12 cellular contexts compared by ENCODE assay signal in the genomic region with DNA sequence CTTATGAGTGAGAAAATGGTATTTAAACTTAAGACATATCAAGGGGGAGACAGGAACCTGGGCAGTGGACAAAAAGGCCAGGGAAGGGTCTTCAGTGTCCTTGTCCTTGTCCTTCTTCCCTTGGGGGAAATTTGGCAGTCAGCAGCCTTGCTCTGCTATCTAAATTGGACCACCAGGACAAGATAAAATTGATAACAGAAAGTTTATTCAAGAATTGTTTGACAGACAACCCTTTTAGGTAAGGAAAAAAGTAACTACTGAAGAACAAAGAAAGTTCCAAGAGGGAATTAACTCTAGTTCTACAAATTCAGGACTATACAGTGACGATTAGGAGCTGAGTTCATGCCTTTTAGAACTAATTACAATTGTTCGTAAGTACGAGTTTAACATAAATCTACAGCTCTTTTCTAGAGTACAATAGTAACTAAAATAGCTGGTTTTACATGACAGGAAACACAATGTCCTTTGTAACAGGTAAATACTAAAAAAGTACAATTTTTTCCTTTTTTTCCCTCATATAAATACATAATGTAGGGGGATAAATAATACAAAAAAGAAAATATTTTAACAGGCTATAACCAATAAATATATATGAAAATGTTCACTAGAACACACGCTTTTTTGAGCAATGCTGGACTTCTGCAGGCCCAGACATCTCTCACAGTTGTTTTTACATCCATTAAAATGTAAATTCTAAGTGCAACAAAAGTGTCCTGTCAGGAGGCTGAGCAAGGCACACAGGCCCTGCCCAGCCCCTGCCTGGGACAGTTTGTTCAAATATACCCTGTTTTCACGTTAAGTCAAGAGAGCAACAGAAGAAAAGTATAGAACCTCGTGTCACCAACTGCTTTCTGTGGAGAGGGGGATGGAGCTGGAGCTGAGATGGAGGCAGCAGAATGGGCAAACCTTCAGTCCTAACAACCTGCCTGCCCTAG. TPM values are rescaled to one million over a fixed set of nuclear protein-coding genes. Genes with fewer than 3 reads are reported as not detected.
DNase-seq lines count a peak whose midpoint lies in the region; ATAC-seq, FAIRE-seq and TF ChIP-seq lines count a peak whose summit lies in the region.
"Had no signal": no experiment of that assay in that cellular context is flagged by ENCODE, and none has a peak within 500 bp of the region (broad histone marks: within the 10 kb centered on the region; RNA-seq: fewer than 3 reads in every experiment).

No MANE protein-coding gene starts in this region.

- TSS peak; percentile 47 for BruUV-seq in OCI-LY7 (replicated peaks; lab: Mats Ljungman, UMichigan)

- no peak overlapping the region for H3K56ac ChIP-seq in H1 (replicated peaks; ENCODE audit: insufficient read length, low read depth, low read length)

- no peak for TF ChIP-seq POLR2A in H1 (IDR thresholded peaks at IDR 0.05; ENCODE audit: control extremely low read depth in 1 of 2, low read depth in 2 of 2, low read length in 2 of 2)

- no peak overlapping the region for H2BK12ac ChIP-seq in H1 (ENCODE audit: low read depth, low read length)

- H2BK15ac ChIP-seq in H1 (ENCODE audit: low read length) = no peak overlapping the region

- H3K4me1 ChIP-seq in CD4-positive, alpha-beta memory T cell (ENCODE audit: insufficient read depth, low read length) = peaks cover 30% of the 10 kb centered on the region
- H3K4me1 ChIP-seq in OCI-LY7 (ENCODE audit: insufficient read depth, low read length, poor library complexity, severe bottlenecking) (no peaks in the 10 kb centered on the region), H1 (replicated peaks in 1 of 4; ENCODE audit: control insufficient read depth in 3 of 4, insufficient read depth in 4 of 4, low read length in 3 of 4) (peaks cover 6 to 25% (median 8%) of the 10 kb centered on the region in 4 experiments)
- H3K4me1 ChIP-seq: pancreas had no signal

- H3K4me2 ChIP-seq in OCI-LY7 (ENCODE audit: low read length) = no peak overlapping the region
- H3K4me2 ChIP-seq in H1 (ENCODE audit: insufficient read depth in 1 of 2, low read depth in 2 of 2, low read length in 2 of 2) = peak overlapping the region in 1 of 2 experiments; percentile 10; a peak in 2 of 4 replicates

- no peak for FAIRE-seq in H1 (lab: Jason Lieb, UNC)
- FAIRE-seq: pancreas had no signal

- H3K36me3 ChIP-seq in CD4-positive, alpha-beta memory T cell (ENCODE audit: insufficient read depth, low read length) = no peaks in the 10 kb centered on the region
- H3K36me3 ChIP-seq in OCI-LY7 (ENCODE audit: insufficient read depth, low read length) (peaks cover 12% of the 10 kb centered on the region; the same call in 1 of the 2 replicates), H1 (ENCODE audit: control insufficient read depth in 2 of 4, insufficient read depth in 4 of 4, low read length in 3 of 4) (peaks cover 0 to 3% (median 0%) of the 10 kb centered on the region in 4 experiments; a peak in 1 of 8 replicates)
- H3K36me3 ChIP-seq: pancreas had no signal

- H3K79me2 ChIP-seq in OCI-LY7 (ENCODE audit: insufficient read depth, low read depth, low read length) = no peaks in the 10 kb centered on the region
- H3K79me2 ChIP-seq in H1 (ENCODE audit: control insufficient read depth in 1 of 2, insufficient read depth in 2 of 2, low read length in 2 of 2) = no peaks in the 10 kb centered on the region

- H2BK5ac ChIP-seq in H1 (ENCODE audit: low read depth, low read length) = no peak overlapping the region

- H3K23ac ChIP-seq in H1 (ENCODE audit: insufficient read length) = no peak overlapping the region

- no peak overlapping the region for H2BK20ac ChIP-seq in H1 (ENCODE audit: low read length)

- CTCF ChIA-PET in CD4-positive, alpha-beta memory T cell (lab: Charles Lee; ENCODE audit: partially characterized antibody) = interaction anchor here (0.5 to 1.5 kb wide), 5 partner anchors 8 to 932 kb away, joined by 3 to 6 read pairs (median 3); no protein-coding TSS in a partner anchor
- CTCF ChIA-PET in OCI-LY7 (lab: Charles Lee; ENCODE audit: unreplicated experiment) = interaction anchor here (0.6 kb wide), 1 partner anchor 28 kb away, joined by 6 read pairs; no protein-coding TSS in a partner anchor
- CTCF ChIA-PET in H1 (lab: Charles Lee; ENCODE audit: partially characterized antibody) = interaction anchor here (1.0 to 6.6 kb wide), 12 partner anchors 9 to 87 kb away, joined by 3 to 53 read pairs (median 8); partner anchors contain the start of genes HOXB1, HOXB3 and HOXB5

- no peak overlapping the region for H3K18ac ChIP-seq in H1 (ENCODE audit: extremely low read depth, low read length)

- H3K4me3 Mint-ChIP-seq in CD4-positive, alpha-beta memory T cell = peak overlapping the region in 7 of 8 donors; percentile 34 to 89 (median 65)
- H3K4me3 Mint-ChIP-seq in neural crest cell = peak overlapping the region; percentile 93

- H3K14ac ChIP-seq in H1 (ENCODE audit: insufficient read length) = no peak overlapping the region

- no peak overlapping the region for H3K4ac ChIP-seq in H1 (replicated peaks; ENCODE audit: insufficient read length, low read depth, low read length)

- peak overlapping the region; percentile 69 to 94 (median 87) for H3K27ac Mint-ChIP-seq in CD4-positive, alpha-beta memory T cell
- H3K27ac Mint-ChIP-seq in neural crest cell (ENCODE audit: unreplicated experiment) = peak overlapping the region; percentile 89

- WGBS in H1 (ENCODE audit: extremely low coverage in 1 of 2, insufficient coverage in 1 of 2, insufficient read length in 1 of 2, insufficient replicate concordance in 2 of 2, low coverage in 1 of 2, low lambda C conversion rate in 2 of 2, missing lambda C conversion rate in 1 of 2), 2 experiments = 6% methylated on average over 6 of the region's 6 CpGs; no CpG with 5 or more reads in 1 of the 2 experiments

- H3K27ac ChIP-seq in CD4-positive, alpha-beta memory T cell (ENCODE audit: low read depth, low read length) = peak overlapping the region; percentile 51
- H3K27ac ChIP-seq in OCI-LY7 (ENCODE audit: low read depth, low read length, poor library complexity, severe bottlenecking) = no peak overlapping the region
- H3K27ac ChIP-seq in H1 (ENCODE audit: low read depth, low read length) = no peak overlapping the region

- intact Hi-C loops in CD4-positive, alpha-beta memory T cell (cut with micrococcal nuclease) = no loop called here
- intact Hi-C loops in OCI-LY7 (cut with micrococcal nuclease; ENCODE audit: unreplicated experiment) = no loop called here

- H2BK120ac ChIP-seq in H1 (replicated peaks; ENCODE audit: low read depth, low read length) = no peak overlapping the region

- H4K8ac ChIP-seq in H1 (ENCODE audit: extremely low read depth, insufficient read depth, low read length) = no peak overlapping the region

- TF ChIP-seq RAD21 in H1 (IDR thresholded peaks at IDR 0.05 in 1 of 2, conservative IDR thresholded peaks at IDR 0.05 in 1 of 2; ENCODE audit: low read depth in 2 of 2, low read length in 2 of 2) = no peak

- H2AFZ ChIP-seq in OCI-LY7 (ENCODE audit: low read length) (no peak overlapping the region), H1 (ENCODE audit: low read length) (no peak overlapping the region)

- peaks cover 2 to 4% of the 10 kb centered on the region in 2 donors for H3K36me3 Mint-ChIP-seq in CD4-positive, alpha-beta memory T cell
- peaks cover 8% of the 10 kb centered on the region for H3K36me3 Mint-ChIP-seq in neural crest cell (ENCODE audit: low read depth)

- peaks cover 0 to 3% of the 10 kb centered on the region in 2 donors for H3K27me3 Mint-ChIP-seq in CD4-positive, alpha-beta memory T cell
- peaks cover 100% of the 10 kb centered on the region for H3K27me3 Mint-ChIP-seq in neural crest cell (ENCODE audit: low read depth)

- TF ChIP-seq CTCF in OCI-LY7 (conservative IDR thresholded peaks at IDR 0.05; ENCODE audit: low read length) (no peak), H1 (IDR thresholded peaks at IDR 0.05; ENCODE audit: control extremely low read depth in 1 of 3, insufficient read depth in 1 of 3, low read depth in 1 of 3, low read length in 3 of 3) (no peak), neural crest cell (conservative IDR thresholded peaks at IDR 0.05) (peak; percentile 22)

- H3K27me3 ChIP-seq in CD4-positive, alpha-beta memory T cell (ENCODE audit: insufficient read depth, low read length) = no peaks in the 10 kb centered on the region
- H3K27me3 ChIP-seq in H1 (replicated peaks in 1 of 4; ENCODE audit: control insufficient read depth in 3 of 4, extremely low read depth in 1 of 4, insufficient read depth in 3 of 4, low read length in 3 of 4) = peaks cover 93 to 100% (median 98%) of the 10 kb centered on the region in 4 experiments

- no peak overlapping the region for H4K5ac ChIP-seq in H1 (ENCODE audit: insufficient read length, low read depth, low read length)

- no peak for TF ChIP-seq EP300 in H1 (IDR thresholded peaks at IDR 0.05; ENCODE audit: borderline replicate concordance in 1 of 2, low read depth in 2 of 2, low read length in 2 of 2)

- H3K79me1 ChIP-seq in H1 (ENCODE audit: low read depth, low read length) = no peaks in the 10 kb centered on the region

- H3K4me1 Mint-ChIP-seq in CD4-positive, alpha-beta memory T cell = peaks cover 11 to 44% (median 29%) of the 10 kb centered on the region in 4 donors
- peaks cover 79% of the 10 kb centered on the region for H3K4me1 Mint-ChIP-seq in neural crest cell

- H3K9ac ChIP-seq in H1 (replicated peaks in 1 of 4; ENCODE audit: extremely low read depth in 1 of 4, low read depth in 3 of 4, low read length in 3 of 4) = no peak overlapping the region

- H3K9me3 Mint-ChIP-seq in CD4-positive, alpha-beta memory T cell = no peaks in the 10 kb centered on the region
- no peaks in the 10 kb centered on the region for H3K9me3 Mint-ChIP-seq in neural crest cell

- no peak for ATAC-seq in GM21528 (IDR thresholded peaks at IDR 0.05; ENCODE audit: low FRiP score, unreplicated experiment)
- ATAC-seq: pancreas had no signal

- H3K9me3 ChIP-seq in CD4-positive, alpha-beta memory T cell (ENCODE audit: control insufficient read depth in 1 of 2, low read length in 2 of 2) = no peaks in the 10 kb centered on the region
- H3K9me3 ChIP-seq in OCI-LY7 (ENCODE audit: low read length) (no peaks in the 10 kb centered on the region), H1 (ENCODE audit: insufficient read depth in 2 of 2, low read depth in 1 of 2, low read length in 1 of 2) (no peaks in the 10 kb centered on the region)
- H3K9me3 ChIP-seq: pancreas had no signal

- H4K91ac ChIP-seq in H1 (replicated peaks; ENCODE audit: insufficient read length, low read length) = no peak overlapping the region

- H4K20me1 ChIP-seq in OCI-LY7 (ENCODE audit: insufficient read depth, low read length) = no peaks in the 10 kb centered on the region
- H4K20me1 ChIP-seq in H1 (replicated peaks in 1 of 2; ENCODE audit: control insufficient read depth in 1 of 2, insufficient read depth in 2 of 2, low read length in 2 of 2) = peaks cover 20 to 21% of the 10 kb centered on the region in 2 experiments

- H2AK5ac ChIP-seq in H1 (ENCODE audit: low read depth, low read length) = no peak overlapping the region

- POLR2A ChIA-PET in CD4-positive, alpha-beta memory T cell (lab: Charles Lee; ENCODE audit: partially characterized antibody) = interaction anchor here (1.1 to 1.2 kb wide), 3 partner anchors 30 to 57 kb away, joined by 4 to 6 read pairs (median 5); no protein-coding TSS in a partner anchor
- POLR2A ChIA-PET in OCI-LY7 (lab: Charles Lee) (interaction anchor here (0.7 kb wide), 1 partner anchor 160 kb away, joined by 3 read pairs; no protein-coding TSS in a partner anchor), H1 (lab: Charles Lee; ENCODE audit: partially characterized antibody) (no interaction called here)

- no peaks in the 10 kb centered on the region for H3K9me2 ChIP-seq in OCI-LY7 (ENCODE audit: insufficient read depth, low read length)

- H3K4me3 ChIP-seq in CD4-positive, alpha-beta memory T cell (ENCODE audit: low read length in 2 of 2) = no peak overlapping the region
- H3K4me3 ChIP-seq in OCI-LY7 (ENCODE audit: low read depth, low read length, poor library complexity, severe bottlenecking) (no peak overlapping the region), H1 (ENCODE audit: extremely low read depth in 1 of 4, insufficient read depth in 2 of 4, low read depth in 3 of 4, low read length in 4 of 4) (no peak overlapping the region)

- no peak for DNase-seq in CD4-positive, alpha-beta memory T cell
- DNase-seq in OCI-LY7 (ENCODE audit: low spot score) (no peak), H1 (ENCODE audit: low read depth in 1 of 2, low spot score in 2 of 2) (no peak), neural crest cell (ENCODE audit: low read depth, low spot score) (no peak), NCI-H187 treated with DMSO at 0.1 percent for 48 hours (lab: John Stamatoyannopoulos, UW) (no peak), Ammon's horn (ENCODE audit: low spot score) (no peak), NCI-H1105 treated with DMSO at 0.1 percent for 48 hours (lab: John Stamatoyannopoulos, UW) (no peak)
- DNase-seq: hippocampal formation, NCI-H1436 treated with DMSO at 0.1 percent for 48 hours, pancreas had no signal

- H3K23me2 ChIP-seq in H1 (ENCODE audit: low read depth, low read length) = no peaks in the 10 kb centered on the region; the same call in 1 of the 2 replicates

RNA-seq across cellular contexts. Expression of gene HOXB2, which starts 4.0 kb away (rescaled TPM):
- total RNA-seq in CD4-positive, alpha-beta memory T cell = 10 to 100 TPM; 34.4 to 39.2 TPM
- polyA plus RNA-seq in CD4-positive, alpha-beta memory T cell = 10 to 100 TPM; 12.7 to 36.5 TPM
- not detected in 2 replicates for total RNA-seq in OCI-LY7 (2014; rRNA removed; shearing (Covaris generic))
- total RNA-seq in OCI-LY7 (2022) (not detected in 2 replicates), neural crest cell (60.0 and 60.9 TPM in 2 replicates)
- not detected in 2 replicates for total RNA-seq in H1 (2021; fragmentation: NEBNext Ultra II Directional; extraction: Animal tissue kit (Norgen Biotek cat#: 25700))
- not detected in 2 replicates for polyA plus RNA-seq in H1 (2011; rRNA removed)
- polyA plus RNA-seq in H1 (2011; cell fraction: cytosol; rRNA removed) = not detected
- polyA plus RNA-seq in H1 (2011; cell fraction: nucleus; rRNA removed) = not detected
- polyA plus RNA-seq in H1 (2012, experiment 1 of 2) = not detected in 4 replicates
- not detected for polyA plus RNA-seq in H1 (2012, experiment 2 of 2)
- polyA plus RNA-seq in H1 (2013, experiment 1 of 2) = not detected
- not detected for polyA plus RNA-seq in H1 (2013, experiment 2 of 2)
- not detected in 2 replicates for polyA minus RNA-seq in H1 (2011; rRNA and poly(A)+ RNA removed)
- polyA minus RNA-seq in H1 (2011; cell fraction: cytosol; rRNA and poly(A)+ RNA removed) = not detected
- 0.90 TPM for polyA minus RNA-seq in H1 (2011; cell fraction: nucleus; rRNA and poly(A)+ RNA removed)

RNA-seq across cellular contexts. Expression of gene HOXB1, which starts 18.1 kb away (rescaled TPM):
- total RNA-seq in CD4-positive, alpha-beta memory T cell = not detected
- polyA plus RNA-seq in CD4-positive, alpha-beta memory T cell = not detected
- total RNA-seq in OCI-LY7 (2014; rRNA removed; shearing (Covaris generic)) = not detected in 2 replicates
- total RNA-seq in OCI-LY7 (2022) (not detected in 2 replicates), neural crest cell (2.7 and 3.6 TPM in 2 replicates)
- not detected in 2 replicates for total RNA-seq in H1 (2021; fragmentation: NEBNext Ultra II Directional; extraction: Animal tissue kit (Norgen Biotek cat#: 25700))
- not detected in 2 replicates for polyA plus RNA-seq in H1 (2011; rRNA removed)
- polyA plus RNA-seq in H1 (2011; cell fraction: cytosol; rRNA removed) = not detected
- polyA plus RNA-seq in H1 (2011; cell fraction: nucleus; rRNA removed) = not detected
- 0.10 TPM in 1 of 4 replicates, not detected in the others for polyA plus RNA-seq in H1 (2012, experiment 1 of 2)
- polyA plus RNA-seq in H1 (2012, experiment 2 of 2) = 0.08 TPM
- 0.06 TPM for polyA plus RNA-seq in H1 (2013, experiment 1 of 2)
- polyA plus RNA-seq in H1 (2013, experiment 2 of 2) = 0.09 TPM
- not detected in 2 replicates for polyA minus RNA-seq in H1 (2011; rRNA and poly(A)+ RNA removed)
- not detected for polyA minus RNA-seq in H1 (2011; cell fraction: cytosol; rRNA and poly(A)+ RNA removed)
- polyA minus RNA-seq in H1 (2011; cell fraction: nucleus; rRNA and poly(A)+ RNA removed) = not detected
- total RNA-seq: pancreas, RPMI7951 had no signal
- polyA plus RNA-seq: pancreas had no signal

RNA-seq across cellular contexts. Expression of gene HOXB4, which starts 29.2 kb away (rescaled TPM):
- 1 to 10 TPM; 3.1 to 4.5 TPM for total RNA-seq in CD4-positive, alpha-beta memory T cell
- under 1 TPM; 0.11 to 0.13 TPM for polyA plus RNA-seq in CD4-positive, alpha-beta memory T cell
- 7.2 and 7.4 TPM in 2 replicates for total RNA-seq in OCI-LY7 (2014; rRNA removed; shearing (Covaris generic))
- total RNA-seq in OCI-LY7 (2022) (8.9 and 9.2 TPM in 2 replicates), neural crest cell (4.4 and 5.0 TPM in 2 replicates)
- total RNA-seq in H1 (2021; fragmentation: NEBNext Ultra II Directional; extraction: Animal tissue kit (Norgen Biotek cat#: 25700)) = not detected in 2 replicates
- not detected in 2 replicates for polyA plus RNA-seq in H1 (2011; rRNA removed)
- polyA plus RNA-seq in H1 (2011; cell fraction: cytosol; rRNA removed) = not detected
- polyA plus RNA-seq in H1 (2011; cell fraction: nucleus; rRNA removed) = not detected
- not detected in 4 replicates for polyA plus RNA-seq in H1 (2012, experiment 1 of 2)
- not detected for polyA plus RNA-seq in H1 (2012, experiment 2 of 2)
- not detected for polyA plus RNA-seq in H1 (2013, experiment 1 of 2)
- polyA plus RNA-seq in H1 (2013, experiment 2 of 2) = not detected
- not detected in 2 replicates for polyA minus RNA-seq in H1 (2011; rRNA and poly(A)+ RNA removed)
- not detected for polyA minus RNA-seq in H1 (2011; cell fraction: cytosol; rRNA and poly(A)+ RNA removed)
- not detected for polyA minus RNA-seq in H1 (2011; cell fraction: nucleus; rRNA and poly(A)+ RNA removed)

RNA-seq across cellular contexts. Expression of gene HOXB3, which starts 41.1 kb away (rescaled TPM):
- total RNA-seq in CD4-positive, alpha-beta memory T cell = 10 to 100 TPM; 11.2 to 14.5 TPM
- under 1 TPM in 1 of 2 donors, not detected in 1; 0.10 TPM for polyA plus RNA-seq in CD4-positive, alpha-beta memory T cell
- 7.7 and 14.0 TPM in 2 replicates for total RNA-seq in OCI-LY7 (2014; rRNA removed; shearing (Covaris generic))
- total RNA-seq in OCI-LY7 (2022) = 13.0 and 14.6 TPM in 2 replicates
- total RNA-seq in H1 (2021; fragmentation: NEBNext Ultra II Directional; extraction: Animal tissue kit (Norgen Biotek cat#: 25700)) = not detected in 2 replicates
- polyA plus RNA-seq in H1 (2011; rRNA removed) = not detected in 2 replicates
- polyA plus RNA-seq in H1 (2011; cell fraction: cytosol; rRNA removed) = not detected
- not detected for polyA plus RNA-seq in H1 (2011; cell fraction: nucleus; rRNA removed)
- 0.28 TPM in 1 of 4 replicates, not detected in the others for polyA plus RNA-seq in H1 (2012, experiment 1 of 2)
- not detected for polyA plus RNA-seq in H1 (2012, experiment 2 of 2)
- polyA plus RNA-seq in H1 (2013, experiment 1 of 2) = not detected
- polyA plus RNA-seq in H1 (2013, experiment 2 of 2) = not detected
- polyA minus RNA-seq in H1 (2011; rRNA and poly(A)+ RNA removed) = 0.19 TPM in 1 of 2 replicates, not detected in the other
- not detected for polyA minus RNA-seq in H1 (2011; cell fraction: cytosol; rRNA and poly(A)+ RNA removed)
- polyA minus RNA-seq in H1 (2011; cell fraction: nucleus; rRNA and poly(A)+ RNA removed) = 1.00 TPM
- total RNA-seq in neural crest cell = 21.9 and 22.8 TPM in 2 replicates

RNA-seq across cellular contexts. Expression of gene HOXB5, which starts 44.6 kb away (rescaled TPM):
- total RNA-seq in CD4-positive, alpha-beta memory T cell = not detected
- polyA plus RNA-seq in CD4-positive, alpha-beta memory T cell = not detected
- not detected in 2 replicates for total RNA-seq in OCI-LY7 (2014; rRNA removed; shearing (Covaris generic))
- not detected in 2 replicates for total RNA-seq in OCI-LY7 (2022)
- not detected in 2 replicates for total RNA-seq in H1 (2021; fragmentation: NEBNext Ultra II Directional; extraction: Animal tissue kit (Norgen Biotek cat#: 25700))
- not detected in 2 replicates for polyA plus RNA-seq in H1 (2011; rRNA removed)
- not detected for polyA plus RNA-seq in H1 (2011; cell fraction: cytosol; rRNA removed)
- polyA plus RNA-seq in H1 (2011; cell fraction: nucleus; rRNA removed) = not detected
- not detected in 4 replicates for polyA plus RNA-seq in H1 (2012, experiment 1 of 2)
- polyA plus RNA-seq in H1 (2012, experiment 2 of 2) = not detected
- not detected for polyA plus RNA-seq in H1 (2013, experiment 1 of 2)
- not detected for polyA plus RNA-seq in H1 (2013, experiment 2 of 2)
- 0.07 TPM in 1 of 2 replicates, not detected in the other for polyA minus RNA-seq in H1 (2011; rRNA and poly(A)+ RNA removed)
- polyA minus RNA-seq in H1 (2011; cell fraction: cytosol; rRNA and poly(A)+ RNA removed) = not detected
- not detected for polyA minus RNA-seq in H1 (2011; cell fraction: nucleus; rRNA and poly(A)+ RNA removed)
- 2.3 and 2.6 TPM in 2 replicates for total RNA-seq in neural crest cell

Comparison
In these comparisons a context has a peak if more than half of its experiments do, and no peak if none do; other contexts are left out.
1. RNA of gene HOXB2, which starts 4.0 kb away (total RNA-seq): 60.0 to 60.9 TPM in neural crest cell and 34.4 to 39.2 TPM in CD4-positive, alpha-beta memory T cell; not detected in H1 and not detected in OCI-LY7; every median in the first group is over 10 times any median in the second.